14 cellular contexts compared by ENCODE assay signal in the genomic region with DNA sequence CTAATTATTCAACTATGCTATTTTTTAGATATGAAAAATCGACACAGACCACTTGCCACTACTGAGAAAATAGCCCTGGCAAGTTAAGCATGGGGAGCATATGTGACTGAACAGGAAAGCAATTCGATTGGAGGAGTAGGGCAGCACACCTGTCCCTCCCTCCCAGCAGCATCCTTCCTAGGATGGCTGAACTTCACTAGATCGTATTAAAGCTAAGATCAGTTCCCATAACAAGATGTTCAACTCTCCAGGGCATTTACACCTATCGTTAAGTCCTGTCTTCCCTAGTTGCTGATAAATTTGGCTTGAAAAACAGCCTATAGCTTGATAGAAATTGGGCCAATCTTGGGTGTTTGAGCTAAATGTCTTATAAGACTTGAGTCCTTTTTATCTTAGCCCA. TPM values are rescaled to one million over a fixed set of nuclear protein-coding genes. Genes with fewer than 3 reads are reported as not detected.
DNase-seq lines count a peak whose midpoint lies in the region; ATAC-seq and TF ChIP-seq lines count a peak whose summit lies in the region.
"Had no signal": no experiment of that assay in that cellular context is flagged by ENCODE, and none has a peak within 500 bp of the region (broad histone marks: within the 10 kb centered on the region; RNA-seq: fewer than 3 reads in every experiment).

No MANE protein-coding gene starts in this region.

- peak overlapping the region; percentile 89 for H3K27ac Mint-ChIP-seq in activated T-cell treated with anti-CD3 and anti-CD28 coated beads, Interleukin-2, amount 50 U/mL, for 72 hours
- peak overlapping the region; percentile 15 to 85 (median 59) for H3K27ac Mint-ChIP-seq in IgD-negative memory B cell

- intact Hi-C loops in dorsolateral prefrontal cortex (cut with DNase I), result loop anchor here in 1 of 2 donors (5.0 kb wide), 1 partner anchor 38 kb away; the partner anchor contains the start of gene ABCF1

- H3K27me3 Mint-ChIP-seq in activated T-cell treated with anti-CD3 and anti-CD28 coated beads, Interleukin-2, amount 50 U/mL, for 72 hours (ENCODE audit: low read depth), result no peaks in the 10 kb centered on the region
- no peaks in the 10 kb centered on the region for H3K27me3 Mint-ChIP-seq in IgD-negative memory B cell

- H3K36me3 Mint-ChIP-seq in activated T-cell treated with anti-CD3 and anti-CD28 coated beads, Interleukin-2, amount 50 U/mL, for 72 hours (ENCODE audit: insufficient read depth in 2 of 2), result peaks cover 37 to 68% of the 10 kb centered on the region in 2 donors
- peaks cover 5% of the 10 kb centered on the region for H3K36me3 Mint-ChIP-seq in IgD-negative memory B cell

- ATAC-seq in activated T-cell treated with anti-CD3 and anti-CD28 coated beads, Interleukin-2, amount 50 U/mL, for 72 hours (replicated peaks in 1 of 2), result no peak
- ATAC-seq: activated T-cell treated with anti-CD3 and anti-CD28 coated beads, Interleukin-2, amount 50 U/mL, for 4 hours; stimulated activated naive CD8-positive, alpha-beta T cell treated with anti-CD3 and anti-CD28 coated beads, Interleukin-15, Interleukin-2, amounts not matched to agents 100 U/mL and 50 U/mL, for 24 hours had no signal

- H3K27me3 ChIP-seq in dorsolateral prefrontal cortex (no peaks in the 10 kb centered on the region), skeletal muscle tissue (ENCODE audit: control insufficient read depth in 3 of 3, insufficient read depth in 3 of 3, low read length in 3 of 3) (no peaks in the 10 kb centered on the region)
- H3K27me3 ChIP-seq: SJSA1 had no signal

- TF ChIP-seq CTCF in dorsolateral prefrontal cortex (IDR thresholded peaks at IDR 0.05 in 54 of 56, conservative IDR thresholded peaks at IDR 0.05 in 2 of 56; ENCODE audit: low read depth in 1 of 56, partially characterized antibody in 56 of 56), result no peak

- H3K4me3 Mint-ChIP-seq in activated T-cell treated with anti-CD3 and anti-CD28 coated beads, Interleukin-2, amount 50 U/mL, for 72 hours, result peak overlapping the region in 1 of 2 donors; percentile 39
- no peak overlapping the region for H3K4me3 Mint-ChIP-seq in IgD-negative memory B cell
- H3K4me3 Mint-ChIP-seq: activated T-cell treated with anti-CD3 and anti-CD28 coated beads, Interleukin-2, amount 50 U/mL, for 4 hours had no signal

- H3K27ac ChIP-seq in dorsolateral prefrontal cortex (peak overlapping the region in 39 of 59 donors; percentile 4 to 100 (median 47)), skeletal muscle tissue (ENCODE audit: low read depth, low read length) (peak overlapping the region; percentile 5)
- H3K27ac ChIP-seq: SJSA1 had no signal

- H3K4me1 ChIP-seq in skeletal muscle tissue (ENCODE audit: control insufficient read depth in 3 of 3, insufficient read depth in 3 of 3, low read length in 3 of 3), result peaks cover 21 to 42% (median 41%) of the 10 kb centered on the region in 3 donors

- H3K9me3 Mint-ChIP-seq in activated T-cell treated with anti-CD3 and anti-CD28 coated beads, Interleukin-2, amount 50 U/mL, for 72 hours, result no peaks in the 10 kb centered on the region
- H3K9me3 Mint-ChIP-seq in IgD-negative memory B cell, result no peaks in the 10 kb centered on the region
- H3K9me3 Mint-ChIP-seq: activated T-cell treated with anti-CD3 and anti-CD28 coated beads, Interleukin-2, amount 50 U/mL, for 4 hours had no signal

- H3K9ac ChIP-seq in skeletal muscle tissue (ENCODE audit: low read depth in 1 of 3, low read length in 3 of 3), result peak overlapping the region in 1 of 3 donors; percentile 11

- H3K4me1 Mint-ChIP-seq in activated T-cell treated with anti-CD3 and anti-CD28 coated beads, Interleukin-2, amount 50 U/mL, for 72 hours (ENCODE audit: low read depth), result peaks cover 88% of the 10 kb centered on the region
- peaks cover 28 to 49% (median 34%) of the 10 kb centered on the region in 3 donors for H3K4me1 Mint-ChIP-seq in IgD-negative memory B cell

- H3K9me3 ChIP-seq in skeletal muscle tissue (ENCODE audit: control insufficient read depth in 3 of 3, low read length in 3 of 3), result no peaks in the 10 kb centered on the region
- H3K9me3 ChIP-seq: SJSA1 had no signal

- H3K36me3 ChIP-seq in skeletal muscle tissue (ENCODE audit: control insufficient read depth in 3 of 3, insufficient read depth in 3 of 3, low read length in 3 of 3), result peaks cover 31 to 44% (median 42%) of the 10 kb centered on the region in 3 donors

- H3K4me3 ChIP-seq in dorsolateral prefrontal cortex, result no peak overlapping the region
- H3K4me3 ChIP-seq in skeletal muscle tissue (ENCODE audit: low read length in 3 of 3), result no peak overlapping the region
- H3K4me3 ChIP-seq: SJSA1 had no signal

- no peak for DNase-seq in activated T-cell treated with anti-CD3 and anti-CD28 coated beads, Interleukin-2, amount 50 U/mL, for 72 hours
- no peak for DNase-seq in activated T-cell treated with anti-CD3 and anti-CD28 coated beads, Interleukin-2, amount 50 U/mL, for 48 hours
- DNase-seq in dorsolateral prefrontal cortex (no peak), foreskin melanocyte (no peak), NCI-H146 (lab: John Stamatoyannopoulos, UW) (no peak), NCI-H2081 treated with DMSO at 0.1 percent for 48 hours (lab: John Stamatoyannopoulos, UW) (no peak)
- DNase-seq: activated T-cell treated with anti-CD3 and anti-CD28 coated beads, Interleukin-2, amount 50 U/mL, for 4 hours; H7; NCI-H1417; NCI-H345; stimulated activated naive CD8-positive, alpha-beta T cell treated with anti-CD3 and anti-CD28 coated beads, Interleukin-15, Interleukin-2, amounts not matched to agents 100 U/mL and 50 U/mL, for 24 hours had no signal

RNA-seq across cellular contexts. Expression of gene PPP1R10, which starts 7.0 kb away (rescaled TPM):
- total RNA-seq in activated T-cell treated with anti-CD3 and anti-CD28 coated beads, Interleukin-2, amount 50 U/mL, for 72 hours, result 100 to 1,000 TPM; 138 to 154 TPM
- 28.0 TPM for polyA plus RNA-seq in IgD-negative memory B cell
- 100 to 1,000 TPM in 1 of 120 experiments, 10 to 100 TPM in 119; 42.2 to 100 (median 68.4) TPM for total RNA-seq in dorsolateral prefrontal cortex
- 20.4 TPM for total RNA-seq in skeletal muscle tissue

RNA-seq across cellular contexts. Expression of gene MRPS18B, which starts 7.6 kb away (rescaled TPM):
- 100 to 1,000 TPM; 109 to 132 TPM for total RNA-seq in activated T-cell treated with anti-CD3 and anti-CD28 coated beads, Interleukin-2, amount 50 U/mL, for 72 hours
- polyA plus RNA-seq in IgD-negative memory B cell, result 146 TPM
- total RNA-seq in dorsolateral prefrontal cortex (10 to 100 TPM; 25.2 to 53.5 (median 36.4) TPM), skeletal muscle tissue (105 TPM)

RNA-seq across cellular contexts. Expression of gene ATAT1, which starts 16.6 kb away (rescaled TPM):
- total RNA-seq in activated T-cell treated with anti-CD3 and anti-CD28 coated beads, Interleukin-2, amount 50 U/mL, for 72 hours, result 10 to 100 TPM in 1 of 2 donors, 1 to 10 TPM in 1; 8.3 to 14.2 TPM
- 2.0 TPM for polyA plus RNA-seq in IgD-negative memory B cell
- total RNA-seq in dorsolateral prefrontal cortex, result 10 to 100 TPM; 24.7 to 47.2 (median 35.8) TPM
- 2.1 TPM for total RNA-seq in skeletal muscle tissue

RNA-seq across cellular contexts. Expression of gene C6orf136, which starts 36.9 kb away (rescaled TPM):
- 10 to 100 TPM; 25.8 to 36.0 TPM for total RNA-seq in activated T-cell treated with anti-CD3 and anti-CD28 coated beads, Interleukin-2, amount 50 U/mL, for 72 hours
- polyA plus RNA-seq in IgD-negative memory B cell, result 26.9 TPM
- total RNA-seq in dorsolateral prefrontal cortex (100 to 1,000 TPM in 1 of 120 experiments, 10 to 100 TPM in 119; 30.6 to 105 (median 61.8) TPM), skeletal muscle tissue (9.9 TPM)

RNA-seq across cellular contexts. Expression of gene ABCF1, which starts 38.8 kb away (rescaled TPM):
- total RNA-seq in activated T-cell treated with anti-CD3 and anti-CD28 coated beads, Interleukin-2, amount 50 U/mL, for 72 hours, result 10 to 100 TPM; 64.6 to 68.1 TPM
- polyA plus RNA-seq in IgD-negative memory B cell, result 33.7 TPM
- 10 to 100 TPM; 24.2 to 44.5 (median 34.1) TPM for total RNA-seq in dorsolateral prefrontal cortex
- 21.9 TPM for total RNA-seq in skeletal muscle tissue
